ENCODE assay signal across 8 cellular contexts in the genomic region with DNA sequence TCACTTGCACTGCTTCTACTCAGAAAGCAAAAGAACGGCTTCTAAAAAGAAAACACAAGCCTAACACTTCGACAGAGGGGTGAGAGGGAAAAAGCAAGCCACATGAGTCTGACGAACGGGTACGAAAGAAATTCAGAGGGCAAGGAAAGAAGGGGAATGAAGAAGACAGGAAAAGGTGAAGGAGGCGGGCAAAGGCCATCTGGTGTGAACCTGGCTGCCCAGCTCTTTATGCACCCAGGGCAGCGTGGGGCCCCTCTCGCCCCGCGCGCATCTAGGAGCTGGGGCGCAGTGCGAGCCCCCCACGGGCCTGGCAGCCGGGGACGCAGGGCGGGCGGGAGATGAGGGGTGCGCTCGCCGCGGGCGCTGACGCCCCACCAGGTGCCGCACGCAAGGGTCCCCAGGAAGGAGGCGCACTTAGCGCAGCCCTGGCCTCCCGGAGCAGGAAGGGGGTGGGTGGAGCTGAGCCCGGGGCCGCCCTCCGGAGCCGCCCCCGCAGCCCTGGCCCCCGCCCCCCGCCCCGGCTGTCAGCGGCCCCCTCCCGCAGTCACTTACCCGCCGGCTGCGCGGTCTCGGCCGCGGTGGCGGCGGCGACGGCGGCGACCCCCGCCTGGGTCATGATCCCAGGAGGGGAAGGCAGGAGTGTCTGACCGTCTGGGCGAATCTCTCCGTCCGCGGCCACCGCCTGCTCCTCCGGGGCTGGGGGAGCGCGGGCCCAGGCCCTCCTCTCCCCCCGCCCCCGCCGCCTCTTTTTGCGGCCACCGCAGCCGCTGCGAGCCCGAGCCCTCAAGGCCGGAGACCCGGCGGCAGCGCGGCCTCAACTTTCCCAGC. TPM values are rescaled to one million over a fixed set of nuclear protein-coding genes. Genes with fewer than 3 reads are reported as not detected.
A peak's percentile ranks its signal among the peaks of the same experiment; 100 is the strongest.
DNase-seq lines count a peak whose midpoint lies in the region; ATAC-seq lines count a peak whose summit lies in the region.

A gene with protein sequence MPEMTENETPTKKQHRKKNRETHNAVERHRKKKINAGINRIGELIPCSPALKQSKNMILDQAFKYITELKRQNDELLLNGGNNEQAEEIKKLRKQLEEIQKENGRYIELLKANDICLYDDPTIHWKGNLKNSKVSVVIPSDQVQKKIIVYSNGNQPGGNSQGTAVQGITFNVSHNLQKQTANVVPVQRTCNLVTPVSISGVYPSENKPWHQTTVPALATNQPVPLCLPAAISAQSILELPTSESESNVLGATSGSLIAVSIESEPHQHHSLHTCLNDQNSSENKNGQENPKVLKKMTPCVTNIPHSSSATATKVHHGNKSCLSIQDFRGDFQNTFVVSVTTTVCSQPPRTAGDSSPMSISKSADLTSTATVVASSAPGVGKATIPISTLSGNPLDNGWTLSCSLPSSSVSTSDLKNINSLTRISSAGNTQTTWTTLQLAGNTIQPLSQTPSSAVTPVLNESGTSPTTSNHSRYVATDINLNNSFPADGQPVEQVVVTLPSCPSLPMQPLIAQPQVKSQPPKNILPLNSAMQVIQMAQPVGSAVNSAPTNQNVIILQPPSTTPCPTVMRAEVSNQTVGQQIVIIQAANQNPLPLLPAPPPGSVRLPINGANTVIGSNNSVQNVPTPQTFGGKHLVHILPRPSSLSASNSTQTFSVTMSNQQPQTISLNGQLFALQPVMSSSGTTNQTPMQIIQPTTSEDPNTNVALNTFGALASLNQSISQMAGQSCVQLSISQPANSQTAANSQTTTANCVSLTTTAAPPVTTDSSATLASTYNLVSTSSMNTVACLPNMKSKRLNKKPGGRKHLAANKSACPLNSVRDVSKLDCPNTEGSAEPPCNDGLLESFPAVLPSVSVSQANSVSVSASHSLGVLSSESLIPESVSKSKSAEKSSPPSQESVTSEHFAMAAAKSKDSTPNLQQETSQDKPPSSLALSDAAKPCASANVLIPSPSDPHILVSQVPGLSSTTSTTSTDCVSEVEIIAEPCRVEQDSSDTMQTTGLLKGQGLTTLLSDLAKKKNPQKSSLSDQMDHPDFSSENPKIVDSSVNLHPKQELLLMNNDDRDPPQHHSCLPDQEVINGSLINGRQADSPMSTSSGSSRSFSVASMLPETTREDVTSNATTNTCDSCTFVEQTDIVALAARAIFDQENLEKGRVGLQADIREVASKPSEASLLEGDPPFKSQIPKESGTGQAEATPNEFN (N-terminal part only) (minus strand): TSS at position 825 of the 828 bp plus-strand sequence. CDS start 21,764 bp downstream, outside the sequence.

- DNase-seq in AG08396 (ENCODE audit: low spot score) (peak; percentile 91), NCI-H524 (lab: John Stamatoyannopoulos, UW) (peak; percentile 73 to 76), lung microvascular endothelial cell (ENCODE audit: low read depth in 2 of 2) (peak; percentile 65 to 69)
- peak; percentile 75 to 79 for DNase-seq in activated CD4-positive, alpha-beta T cell treated with anti-CD3 and anti-CD28 coated beads, Interleukin-2, amount 50 U/mL, for 48 hours
- peak; percentile 67 for DNase-seq in stimulated activated CD8-positive, alpha-beta memory T cell treated with anti-CD3 and anti-CD28 coated beads, Interleukin-12 subunit alpha, Interleukin-12 subunit beta, amount 100 ng/mL, for 1 hour (ENCODE audit: low read depth)

- ATAC-seq in GM18868 (IDR thresholded peaks at IDR 0.05; ENCODE audit: unreplicated experiment) (peak; percentile 63), HG03095 (IDR thresholded peaks at IDR 0.05; ENCODE audit: unreplicated experiment) (peak; percentile 62)

- H3K27me3 ChIP-seq in duodenal mucosa (ENCODE audit: control insufficient read depth in 1 of 2, insufficient read depth in 2 of 2, low read length in 2 of 2) = no peaks in the 10 kb centered on the region

- H3K4me1 ChIP-seq in duodenal mucosa (ENCODE audit: control insufficient read depth in 1 of 2, insufficient read depth in 2 of 2, low read length in 2 of 2) = peaks cover 25 to 29% of the 10 kb centered on the region in 2 donors

- H3K4me3 ChIP-seq in duodenal mucosa (ENCODE audit: low read depth in 1 of 2, low read length in 2 of 2) = peak within 1 kb of the TSS; percentile 87 to 99

- H3K9ac ChIP-seq in duodenal mucosa (ENCODE audit: low read depth in 1 of 2, low read length in 2 of 2) = peak within 1 kb of the TSS; percentile 91 to 99

- H3K9me3 ChIP-seq in duodenal mucosa (ENCODE audit: control insufficient read depth in 1 of 2, low read length in 2 of 2) = no peaks in the 10 kb centered on the region

- H3K27ac ChIP-seq in duodenal mucosa (ENCODE audit: low read depth, low read length) = peak within 1 kb of the TSS; percentile 97

- H3K36me3 ChIP-seq in duodenal mucosa (ENCODE audit: control insufficient read depth in 1 of 2, insufficient read depth in 2 of 2, low read length in 2 of 2) = no peaks in the 10 kb centered on the region

RNA-seq across cellular contexts. Expression of the gene that starts here (rescaled TPM):
- total RNA-seq in lung microvascular endothelial cell = 3.9 and 5.6 TPM in 2 replicates

Comparison
In these comparisons a context has a peak if more than half of its experiments do, and no peak if none do; other contexts are left out.
1. Peak in every context shown above with its lines: DNase-seq, ATAC-seq, H3K4me3 ChIP-seq and H3K27ac ChIP-seq.